In the genomic region with DNA sequence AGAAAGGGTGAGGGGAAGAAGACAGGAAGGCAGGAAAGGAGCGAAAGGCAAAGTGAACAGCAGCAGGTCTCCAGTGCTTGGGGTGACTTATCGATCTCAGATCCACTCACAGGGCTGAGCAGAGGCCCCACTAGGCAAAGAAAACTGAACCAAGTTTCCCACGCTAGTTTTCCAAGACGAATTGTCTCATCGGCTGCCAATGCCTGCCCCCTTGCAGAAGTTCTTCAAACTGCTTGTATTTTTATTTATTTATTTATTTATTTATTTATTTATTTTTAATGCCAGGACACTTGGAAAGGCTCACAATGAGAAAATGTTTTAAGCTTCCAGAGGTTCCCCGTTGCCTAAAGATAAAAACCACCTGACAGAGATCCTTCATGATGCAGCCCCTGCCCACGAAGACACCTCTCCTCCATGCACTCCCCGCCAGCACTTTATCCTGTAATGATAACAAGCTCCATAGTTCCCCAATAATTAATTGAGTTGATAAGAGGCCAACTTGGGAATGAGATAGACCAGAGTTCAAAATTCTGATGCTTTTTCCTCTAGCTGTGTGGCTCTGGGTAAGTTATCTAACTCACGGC, we compare ENCODE assay signal across 10 cellular contexts. TPM values are rescaled to one million over a fixed set of nuclear protein-coding genes. Genes with fewer than 3 reads are reported as not detected.
A peak's percentile ranks its signal among the peaks of the same experiment; 100 is the strongest.
DNase-seq lines count a peak whose midpoint lies in the region; ATAC-seq and TF ChIP-seq lines count a peak whose summit lies in the region.
"Had no signal": no experiment of that assay in that cellular context is flagged by ENCODE, and none has a peak within 500 bp of the region (broad histone marks: within the 10 kb centered on the region; RNA-seq: fewer than 3 reads in every experiment).

No MANE protein-coding gene starts in this region.

- DNase-seq in HFFc6: peak; percentile 39
- DNase-seq in mammary epithelial cell: no peak
- peak; percentile 40 for DNase-seq in mesendoderm
- no peak for DNase-seq in activated CD8-positive, alpha-beta memory T cell treated with anti-CD3 and anti-CD28 coated beads, Interleukin-2, amount 50 U/mL, for 48 hours
- DNase-seq in stimulated activated CD4-positive, alpha-beta T cell treated with anti-CD3 and anti-CD28 coated beads, Interleukin-1b, Interleukin-23, amount 100 ng/mL, for 48 hours: no peak
- DNase-seq in activated CD4-positive, CD25-positive, alpha-beta regulatory T cell treated with anti-CD3 and anti-CD28 coated beads, Interleukin-2, amount 50 U/mL, for 72 hours: no peak
- DNase-seq in omental fat pad (ENCODE audit: low spot score): no peak
- DNase-seq: activated B cell treated with CpG ODN at 0.5 μM for 24 hours; stimulated activated naive CD4-positive, alpha-beta T cell had no signal

- peak overlapping the region; percentile 46 for H3K56ac ChIP-seq in mesendoderm (ENCODE audit: low read length)

- H3K9me3 ChIP-seq in mammary epithelial cell (replicated peaks; ENCODE audit: insufficient read depth, low read length): no peaks in the 10 kb centered on the region

- CTCF ChIA-PET in mammary epithelial cell (lab: Charles Lee; ENCODE audit: low non-redundant PET): no interaction called here

- no peak overlapping the region for H2AFZ ChIP-seq in mammary epithelial cell (ENCODE audit: low read depth, low read length)

- no peak overlapping the region for H3K4ac ChIP-seq in mesendoderm (ENCODE audit: low read depth, low read length)

- H4K5ac ChIP-seq in mesendoderm (ENCODE audit: low read length): no peak overlapping the region

- H2BK120ac ChIP-seq in mesendoderm (ENCODE audit: low read depth, low read length): no peak overlapping the region

- H3K4me1 Mint-ChIP-seq in HFFc6 (ENCODE audit: low read depth): no peaks in the 10 kb centered on the region

- no peaks in the 10 kb centered on the region for H4K20me1 ChIP-seq in mammary epithelial cell (ENCODE audit: insufficient read depth, low read length)

- intact Hi-C loops in mammary epithelial cell (cut with micrococcal nuclease): loop anchor here (2.0 kb wide), 1 partner anchor 122 kb away; no protein-coding TSS in a partner anchor

- no peak overlapping the region for H3K23ac ChIP-seq in mesendoderm (ENCODE audit: low read length)

- ATAC-seq in omental fat pad (ENCODE audit: low FRiP score): no peak

- H3K27me3 ChIP-seq in mammary epithelial cell (ENCODE audit: insufficient read depth, low read length): no peaks in the 10 kb centered on the region
- H3K27me3 ChIP-seq in mesendoderm (ENCODE audit: insufficient read depth, low read length, poor library complexity): no peaks in the 10 kb centered on the region

- no peak overlapping the region for H4K8ac ChIP-seq in mesendoderm (ENCODE audit: low read depth, low read length)

- H3K4me3 ChIP-seq in mammary epithelial cell (replicated peaks in 1 of 3; ENCODE audit: insufficient read depth in 1 of 3, low read depth in 2 of 3, low read length in 3 of 3) (no peak overlapping the region), mesendoderm (ENCODE audit: low read length) (no peak overlapping the region)

- H3K18ac ChIP-seq in mesendoderm (ENCODE audit: low read length): no peak overlapping the region

- H3K9ac ChIP-seq in mammary epithelial cell (ENCODE audit: insufficient read depth, low read length) (no peak overlapping the region), mesendoderm (ENCODE audit: low read length) (no peak overlapping the region)

- no peak overlapping the region for H2BK5ac ChIP-seq in mesendoderm (ENCODE audit: low read length)

- H3K79me2 ChIP-seq in mammary epithelial cell (ENCODE audit: insufficient read depth, low read length) (no peaks in the 10 kb centered on the region), mesendoderm (ENCODE audit: control insufficient read depth, insufficient read depth, low read length) (no peaks in the 10 kb centered on the region)

- no peak overlapping the region for H2BK15ac ChIP-seq in mesendoderm (replicated peaks; ENCODE audit: low read depth)

- BruUV-seq in mammary epithelial cell (replicated peaks; lab: Mats Ljungman, UMichigan): no TSS peak

- WGBS in mammary epithelial cell (ENCODE audit: low coverage, missing lambda C conversion rate): 69% methylated on average over 8 of the region's 9 CpGs
- no CpG with 5 or more reads among the region's 9 CpGs for WGBS in mesendoderm (ENCODE audit: extremely low coverage, insufficient coverage, low lambda C conversion rate)

- no peaks in the 10 kb centered on the region for H3K36me3 ChIP-seq in mammary epithelial cell (ENCODE audit: insufficient read depth, low read length)
- no peaks in the 10 kb centered on the region for H3K36me3 ChIP-seq in mesendoderm (ENCODE audit: control insufficient read depth, insufficient read depth, low read length)

- H3K4me1 ChIP-seq in mammary epithelial cell (ENCODE audit: insufficient read depth, low read length) (no peaks in the 10 kb centered on the region), mesendoderm (ENCODE audit: control insufficient read depth, low read depth, low read length) (no peaks in the 10 kb centered on the region)

- H3K27me3 Mint-ChIP-seq in HFFc6 (ENCODE audit: insufficient read depth): peaks cover 4% of the 10 kb centered on the region
- H3K27me3 Mint-ChIP-seq: activated B cell treated with CpG ODN at 0.5 μM for 24 hours had no signal

- no peaks in the 10 kb centered on the region for H3K36me3 Mint-ChIP-seq in HFFc6 (ENCODE audit: low read depth)

- H2AK5ac ChIP-seq in mesendoderm (ENCODE audit: low read length): no peak overlapping the region

- in situ Hi-C loops in mammary epithelial cell (cut with MboI; ENCODE audit: low sequenced_read_pairs in 2 of 2): loop anchor here (25.0 kb wide), 2 partner anchors 1181 to 1431 kb away; no protein-coding TSS in a partner anchor

- no peaks in the 10 kb centered on the region for H3K79me1 ChIP-seq in mesendoderm (ENCODE audit: low read length)

- no peak overlapping the region for H3K4me3 Mint-ChIP-seq in HFFc6
- H3K4me3 Mint-ChIP-seq: activated B cell treated with CpG ODN at 0.5 μM for 24 hours had no signal

- no peaks in the 10 kb centered on the region for H3K9me3 Mint-ChIP-seq in HFFc6
- H3K9me3 Mint-ChIP-seq: activated B cell treated with CpG ODN at 0.5 μM for 24 hours had no signal

- H3K27ac ChIP-seq in C4-2B: no peak overlapping the region
- H3K27ac ChIP-seq in mammary epithelial cell (ENCODE audit: insufficient read depth, low read depth, low read length): no peak overlapping the region
- H3K27ac ChIP-seq in mesendoderm (ENCODE audit: low read depth, low read length): no peak overlapping the region

- no peak overlapping the region for H3K4me2 ChIP-seq in mammary epithelial cell (ENCODE audit: insufficient read depth, low read depth, low read length)
- no peak overlapping the region for H3K4me2 ChIP-seq in mesendoderm (ENCODE audit: low read length)

- TF ChIP-seq CTCF in C4-2B (conservative IDR thresholded peaks at IDR 0.05) (peak; percentile 57), HFFc6 (IDR thresholded peaks at IDR 0.05) (peak; percentile 90), mammary epithelial cell (conservative IDR thresholded peaks at IDR 0.05 in 1 of 2, IDR thresholded peaks at IDR 0.05 in 1 of 2; ENCODE audit: extremely low read depth in 1 of 2, insufficient read depth in 1 of 2, low read depth in 1 of 2, low read length in 2 of 2) (peak; percentile 3 to 40), omental fat pad (IDR thresholded peaks at IDR 0.05) (no peak)

- no peak overlapping the region for H3K27ac Mint-ChIP-seq in HFFc6
- H3K27ac Mint-ChIP-seq: activated B cell treated with CpG ODN at 0.5 μM for 24 hours had no signal

- dilution Hi-C loops in mammary epithelial cell (cut with HindIII; ENCODE audit: low sequenced_read_pairs): no loop called here

RNA-seq across cellular contexts. Expression of a gene that starts 43.2 kb away (rescaled TPM):
- 10 to 100 TPM; 39.0 to 49.0 (median 43.6) TPM for total RNA-seq in HFFc6 (2021; fragmentation: NEBNext Ultra II Directional; extraction: Animal tissue kit (Norgen Biotek cat#: 25700))
- total RNA-seq in mammary epithelial cell (10 to 100 TPM in 1 of 2 donors, 1 to 10 TPM in 1; 8.2 to 39.1 TPM), omental fat pad (10 to 100 TPM; 17.2 to 58.7 (median 35.5) TPM)
- 42.2 TPM for polyA plus RNA-seq in mammary epithelial cell
- polyA minus RNA-seq in mammary epithelial cell: 55.1 TPM
- 26.1 TPM for polyA plus RNA-seq in mesendoderm (2013, experiment 1 of 2)
- 26.6 TPM for polyA plus RNA-seq in mesendoderm (2013, experiment 2 of 2)

RNA-seq across cellular contexts. Expression of a gene that starts 46.2 kb away (rescaled TPM):
- not detected for total RNA-seq in HFFc6 (2021; fragmentation: NEBNext Ultra II Directional; extraction: Animal tissue kit (Norgen Biotek cat#: 25700))
- not detected for total RNA-seq in mammary epithelial cell
- not detected for polyA plus RNA-seq in mammary epithelial cell
- not detected for polyA minus RNA-seq in mammary epithelial cell
- polyA plus RNA-seq in mesendoderm (2013, experiment 1 of 2): not detected
- polyA plus RNA-seq in mesendoderm (2013, experiment 2 of 2): not detected
- not detected for total RNA-seq in omental fat pad
- total RNA-seq: activated B cell treated with CpG ODN at 0.5 μM for 24 hours had no signal

Comparison
In these comparisons a context has a peak if more than half of its experiments do, and no peak if none do; other contexts are left out.
1. CTCF ChIP-seq: peak in C4-2B (single experiment), HFFc6 (single experiment) and mammary epithelial cell (2 of 2); none in omental fat pad (0 of 3).
2. DNase-seq: peak in HFFc6 (single experiment) and mesendoderm (single experiment); none in mammary epithelial cell (single experiment), activated CD8-positive, alpha-beta memory T cell treated with anti-CD3 and anti-CD28 coated beads, Interleukin-2, amount 50 U/mL, for 48 hours (single experiment), stimulated activated CD4-positive, alpha-beta T cell treated with anti-CD3 and anti-CD28 coated beads, Interleukin-1b, Interleukin-23, amount 100 ng/mL, for 48 hours (single experiment), activated CD4-positive, CD25-positive, alpha-beta regulatory T cell treated with anti-CD3 and anti-CD28 coated beads, Interleukin-2, amount 50 U/mL, for 72 hours (single experiment) and omental fat pad (single experiment).